12 cellular contexts compared by ENCODE assay signal in the genomic region with DNA sequence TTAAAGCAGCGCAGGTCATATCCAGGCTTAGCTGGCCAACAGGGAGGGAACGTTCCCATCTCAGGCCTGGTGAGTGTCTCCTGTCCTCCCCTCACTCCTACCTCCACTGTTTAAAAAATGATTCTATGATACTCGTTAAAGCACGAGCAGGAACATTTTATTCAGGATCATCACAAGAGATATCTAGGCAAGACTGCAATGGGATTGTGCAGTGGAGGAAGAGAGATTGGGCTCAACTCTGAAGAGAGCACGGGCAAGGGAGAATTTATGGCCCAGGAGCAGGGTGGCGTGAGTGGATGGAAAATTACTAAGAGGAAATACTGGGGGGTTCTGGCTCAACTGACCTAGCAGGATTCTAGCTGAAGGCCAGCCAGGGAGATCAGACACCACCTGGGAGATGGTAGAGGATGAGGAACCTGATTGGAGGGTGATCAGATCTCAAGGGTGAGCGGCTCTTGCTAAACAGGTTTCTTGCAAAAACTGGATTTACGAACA. TPM values are rescaled to one million over a fixed set of nuclear protein-coding genes. Genes with fewer than 3 reads are reported as not detected.
DNase-seq lines count a peak whose midpoint lies in the region; TF ChIP-seq lines count a peak whose summit lies in the region.
"Had no signal": no experiment of that assay in that cellular context is flagged by ENCODE, and none has a peak within 500 bp of the region (broad histone marks: within the 10 kb centered on the region; RNA-seq: fewer than 3 reads in every experiment).

No MANE protein-coding gene starts in this region.

- H3K36me3 ChIP-seq in smooth muscle cell (ENCODE audit: low read depth), result no peaks in the 10 kb centered on the region
- H3K36me3 ChIP-seq: SJCRH30 had no signal

- no peak overlapping the region for H2AFZ ChIP-seq in smooth muscle cell (ENCODE audit: low read depth)

- H4K20me1 ChIP-seq in smooth muscle cell (ENCODE audit: low read depth), result no peaks in the 10 kb centered on the region

- H3K27me3 ChIP-seq in smooth muscle cell (ENCODE audit: low read depth), result no peaks in the 10 kb centered on the region

- DNase-seq in ELF-1 (ENCODE audit: low read depth, low spot score), result peak; percentile 80
- peak; percentile 28 for DNase-seq in kidney tubule cell (ENCODE audit: low spot score)
- DNase-seq in smooth muscle cell (lab: John Stamatoyannopoulos, UW; ENCODE audit: unreplicated experiment), result no peak
- no peak for DNase-seq in SHP77 treated with DMSO at 0.1 percent for 48 hours (lab: John Stamatoyannopoulos, UW)
- DNase-seq in NCI-H345 treated with DMSO at 0.1 percent for 48 hours (lab: John Stamatoyannopoulos, UW; ENCODE audit: unreplicated experiment), result no peak
- DNase-seq in NCI-H1105 (lab: John Stamatoyannopoulos, UW), result no peak
- DNase-seq in stimulated activated naive CD4-positive, alpha-beta T cell treated with Interleukin-2 at 50 U/mL for 16 hours (lab: John Stamatoyannopoulos, UW), result no peak
- DNase-seq: activated CD4-positive, alpha-beta T cell treated with anti-CD3 and anti-CD28 coated beads for 48 hours; COR-L47; erythroblast; SJCRH30 had no signal

- H3F3A ChIP-seq in smooth muscle cell (ENCODE audit: low read depth), result peaks cover 30% of the 10 kb centered on the region

- H3K79me2 ChIP-seq in smooth muscle cell (ENCODE audit: low read depth), result no peaks in the 10 kb centered on the region

- no peak overlapping the region for H3K4me3 ChIP-seq in smooth muscle cell

- H3K9me3 ChIP-seq in smooth muscle cell (replicated peaks; ENCODE audit: low read depth), result no peaks in the 10 kb centered on the region
- H3K9me3 ChIP-seq: SJCRH30 had no signal

- no peaks in the 10 kb centered on the region for H3K4me1 ChIP-seq in smooth muscle cell (ENCODE audit: low read depth)

- 70% methylated on average over 8 of the region's 8 CpGs for WGBS in smooth muscle cell (ENCODE audit: low lambda C conversion rate)

- H3K9ac ChIP-seq in smooth muscle cell (ENCODE audit: low read depth), result no peak overlapping the region

- peak overlapping the region; percentile 73 for H3K4me2 ChIP-seq in smooth muscle cell

- no peak for TF ChIP-seq CTCF in smooth muscle cell (IDR thresholded peaks at IDR 0.05; ENCODE audit: borderline replicate concordance, insufficient read depth, poor library complexity, severe bottlenecking)

- H3K27ac ChIP-seq in angular gyrus (ENCODE audit: low read depth, low read length) (peak overlapping the region; percentile 100), smooth muscle cell (ENCODE audit: low read depth) (peak overlapping the region; percentile 97)

RNA-seq across cellular contexts. Expression of a gene that starts 9.0 kb away (rescaled TPM):
- 374 and 484 TPM in 2 replicates for total RNA-seq in smooth muscle cell
- polyA plus RNA-seq in smooth muscle cell, result 1,842 and 2,006 TPM in 2 replicates

Comparison
In these comparisons a context has a peak if more than half of its experiments do, and no peak if none do; other contexts are left out.
1. DNase-seq: peak in ELF-1 (single experiment) and kidney tubule cell (single experiment); none in smooth muscle cell (single experiment), SHP77 treated with DMSO at 0.1 percent for 48 hours (single experiment), NCI-H345 treated with DMSO at 0.1 percent for 48 hours (single experiment), NCI-H1105 (single experiment) and stimulated activated naive CD4-positive, alpha-beta T cell treated with Interleukin-2 at 50 U/mL for 16 hours (single experiment).